Comparison of ENCODE assay signal across 1 cellular context in genomic region chr3:118775021-118775420, GRCh38.
TF ChIP-seq lines count a peak whose summit lies in the region.

No MANE protein-coding gene starts in this region.

TF ChIP-seq in HepG2, 621 proteins besides CTCF, POLR2A, EP300 and RAD21 (continued from another document):
- TF ChIP-seq MNT (IDR thresholded peaks at IDR 0.05) (peak; percentile 97), WIZ (CRISPR knock-in tag; IDR thresholded peaks at IDR 0.05) (no peak)
TF ChIP-seq in HepG2: peak in this region for 1.
